In genomic region chr10:17805921-17806577, GRCh38 we compare ENCODE assay signal across 9 cellular contexts. TPM values are rescaled to one million over a fixed set of nuclear protein-coding genes. Genes with fewer than 3 reads are reported as not detected.
DNase-seq lines count a peak whose midpoint lies in the region; ATAC-seq lines count a peak whose summit lies in the region.
"Had no signal": no experiment of that assay in that cellular context is flagged by ENCODE, and none has a peak within 500 bp of the region (broad histone marks: within the 10 kb centered on the region; RNA-seq: fewer than 3 reads in every experiment).

No MANE protein-coding gene starts in this region.

- no peak overlapping the region for H3K4me3 Mint-ChIP-seq in activated CD4-positive, alpha-beta T cell treated with anti-CD3 and anti-CD28 coated beads, Interleukin-2, amount 10 ng/mL, durations not matched to agents 24 days and 14 days
- no peak overlapping the region for H3K4me3 Mint-ChIP-seq in activated CD4-positive, alpha-beta T cell treated with anti-CD3 and anti-CD28 coated beads, Interleukin-2, amount 10 ng/mL, durations not matched to agents 7 days and 5 days

- peak; percentile 80 for ATAC-seq in HG02642 (IDR thresholded peaks at IDR 0.05; ENCODE audit: poor library complexity, unreplicated experiment)
- ATAC-seq in HG03045 (IDR thresholded peaks at IDR 0.05; ENCODE audit: unreplicated experiment), result no peak
- no peak for ATAC-seq in HG03460 (IDR thresholded peaks at IDR 0.05; ENCODE audit: unreplicated experiment)
- ATAC-seq in HG02852 (IDR thresholded peaks at IDR 0.05; ENCODE audit: unreplicated experiment), result no peak

- intact Hi-C loops in activated CD4-positive, alpha-beta T cell treated with anti-CD3 and anti-CD28 coated beads, Interleukin-2, amount 10 ng/mL, durations not matched to agents 24 days and 14 days (cut with micrococcal nuclease), result no loop called here

- POLR2A ChIA-PET in activated CD4-positive, alpha-beta T cell treated with anti-CD3 and anti-CD28 coated beads, Interleukin-2, amount 10 ng/mL, durations not matched to agents 7 days and 5 days (lab: Charles Lee), result no interaction called here

- H3K27ac Mint-ChIP-seq in activated CD4-positive, alpha-beta T cell treated with anti-CD3 and anti-CD28 coated beads, Interleukin-2, amount 10 ng/mL, durations not matched to agents 24 days and 14 days, result no peak overlapping the region
- H3K27ac Mint-ChIP-seq in activated CD4-positive, alpha-beta T cell treated with anti-CD3 and anti-CD28 coated beads, Interleukin-2, amount 10 ng/mL, durations not matched to agents 7 days and 5 days, result no peak overlapping the region

- CTCF ChIA-PET in activated CD4-positive, alpha-beta T cell treated with anti-CD3 and anti-CD28 coated beads, Interleukin-2, amount 10 ng/mL, durations not matched to agents 7 days and 5 days (lab: Charles Lee), result no interaction called here

- peak; percentile 59 for DNase-seq in activated CD4-positive, alpha-beta T cell treated with anti-CD3 and anti-CD28 coated beads, Interleukin-2, amount 10 ng/mL, durations not matched to agents 24 days and 14 days
- DNase-seq in activated CD4-positive, alpha-beta T cell treated with anti-CD3 and anti-CD28 coated beads for 1 hour, result no peak
- peak; percentile 10 for DNase-seq in activated CD4-positive, alpha-beta T cell treated with anti-CD3 and anti-CD28 coated beads, Interleukin-2, amount 10 ng/mL, durations not matched to agents 7 days and 5 days
- DNase-seq in stimulated activated CD4-positive, alpha-beta T cell treated with anti-CD3 and anti-CD28 coated beads, Interleukin-2, amount 100 ng/mL, for 48 hours, result peak; percentile 1 to 7

- peaks cover 12% of the 10 kb centered on the region for H3K27me3 Mint-ChIP-seq in activated CD4-positive, alpha-beta T cell treated with anti-CD3 and anti-CD28 coated beads, Interleukin-2, amount 10 ng/mL, durations not matched to agents 24 days and 14 days
- H3K27me3 Mint-ChIP-seq in activated CD4-positive, alpha-beta T cell treated with anti-CD3 and anti-CD28 coated beads, Interleukin-2, amount 10 ng/mL, durations not matched to agents 7 days and 5 days, result peaks cover 13% of the 10 kb centered on the region

- peaks cover 4% of the 10 kb centered on the region for H3K4me1 Mint-ChIP-seq in activated CD4-positive, alpha-beta T cell treated with anti-CD3 and anti-CD28 coated beads, Interleukin-2, amount 10 ng/mL, durations not matched to agents 24 days and 14 days
- H3K4me1 Mint-ChIP-seq in activated CD4-positive, alpha-beta T cell treated with anti-CD3 and anti-CD28 coated beads, Interleukin-2, amount 10 ng/mL, durations not matched to agents 7 days and 5 days, result peaks cover 5% of the 10 kb centered on the region

- no peaks in the 10 kb centered on the region for H3K9me3 Mint-ChIP-seq in activated CD4-positive, alpha-beta T cell treated with anti-CD3 and anti-CD28 coated beads, Interleukin-2, amount 10 ng/mL, durations not matched to agents 24 days and 14 days
- H3K9me3 Mint-ChIP-seq in activated CD4-positive, alpha-beta T cell treated with anti-CD3 and anti-CD28 coated beads, Interleukin-2, amount 10 ng/mL, durations not matched to agents 7 days and 5 days, result no peaks in the 10 kb centered on the region

- H3K36me3 Mint-ChIP-seq in activated CD4-positive, alpha-beta T cell treated with anti-CD3 and anti-CD28 coated beads, Interleukin-2, amount 10 ng/mL, durations not matched to agents 24 days and 14 days (ENCODE audit: low read depth), result no peaks in the 10 kb centered on the region
- no peaks in the 10 kb centered on the region for H3K36me3 Mint-ChIP-seq in activated CD4-positive, alpha-beta T cell treated with anti-CD3 and anti-CD28 coated beads, Interleukin-2, amount 10 ng/mL, durations not matched to agents 7 days and 5 days (ENCODE audit: low read depth)

RNA-seq across cellular contexts. Expression of gene MRC1, which starts 3.1 kb away (rescaled TPM):
- total RNA-seq in activated CD4-positive, alpha-beta T cell treated with anti-CD3 and anti-CD28 coated beads, Interleukin-2, amount 10 ng/mL, durations not matched to agents 24 days and 14 days, result not detected in 2 replicates
- total RNA-seq in activated CD4-positive, alpha-beta T cell treated with anti-CD3 and anti-CD28 coated beads, Interleukin-2, amount 10 ng/mL, durations not matched to agents 7 days and 5 days, result not detected
- total RNA-seq: Daoy had no signal

RNA-seq across cellular contexts. Expression of gene TMEM236, which starts 54.0 kb away (rescaled TPM):
- total RNA-seq in activated CD4-positive, alpha-beta T cell treated with anti-CD3 and anti-CD28 coated beads, Interleukin-2, amount 10 ng/mL, durations not matched to agents 24 days and 14 days, result 0.02 and 0.05 TPM in 2 replicates
- total RNA-seq in activated CD4-positive, alpha-beta T cell treated with anti-CD3 and anti-CD28 coated beads, Interleukin-2, amount 10 ng/mL, durations not matched to agents 7 days and 5 days, result under 1 TPM in 1 of 2 experiments, not detected in 1; 0.04 TPM
